Comparison of ENCODE assay signal across 1 cellular context in the genomic region with DNA sequence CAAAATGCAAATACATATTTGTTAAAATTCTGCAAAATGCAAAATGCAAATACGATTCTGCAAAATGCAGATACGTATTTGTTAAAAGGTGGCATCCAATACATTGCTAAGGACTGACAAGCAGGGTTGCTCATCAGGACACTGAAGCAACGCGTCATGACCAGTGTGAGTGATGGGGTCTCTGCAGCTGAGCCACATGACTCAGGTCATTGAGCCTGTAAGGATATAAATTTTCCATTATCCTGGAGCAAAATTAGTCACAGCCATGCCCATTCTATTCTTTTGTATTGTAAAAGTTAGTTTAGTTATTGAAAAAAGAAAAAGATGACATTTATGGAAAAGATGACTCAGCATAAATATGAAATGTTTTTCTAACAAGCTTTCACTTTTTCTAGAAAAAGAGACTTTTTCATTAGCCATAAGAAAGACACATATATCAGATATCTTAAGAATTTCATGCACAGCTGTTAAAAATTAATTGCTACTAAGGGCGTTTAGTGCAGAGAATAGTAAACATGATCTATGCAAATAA.
A peak's percentile ranks its signal among the peaks of the same experiment; 100 is the strongest.
TF ChIP-seq lines count a peak whose summit lies in the region.

No MANE protein-coding gene starts in this region.

TF ChIP-seq in HepG2, 621 proteins besides CTCF, POLR2A, EP300 and RAD21 (continued from another document):
- TF ChIP-seq, protein P1, sequence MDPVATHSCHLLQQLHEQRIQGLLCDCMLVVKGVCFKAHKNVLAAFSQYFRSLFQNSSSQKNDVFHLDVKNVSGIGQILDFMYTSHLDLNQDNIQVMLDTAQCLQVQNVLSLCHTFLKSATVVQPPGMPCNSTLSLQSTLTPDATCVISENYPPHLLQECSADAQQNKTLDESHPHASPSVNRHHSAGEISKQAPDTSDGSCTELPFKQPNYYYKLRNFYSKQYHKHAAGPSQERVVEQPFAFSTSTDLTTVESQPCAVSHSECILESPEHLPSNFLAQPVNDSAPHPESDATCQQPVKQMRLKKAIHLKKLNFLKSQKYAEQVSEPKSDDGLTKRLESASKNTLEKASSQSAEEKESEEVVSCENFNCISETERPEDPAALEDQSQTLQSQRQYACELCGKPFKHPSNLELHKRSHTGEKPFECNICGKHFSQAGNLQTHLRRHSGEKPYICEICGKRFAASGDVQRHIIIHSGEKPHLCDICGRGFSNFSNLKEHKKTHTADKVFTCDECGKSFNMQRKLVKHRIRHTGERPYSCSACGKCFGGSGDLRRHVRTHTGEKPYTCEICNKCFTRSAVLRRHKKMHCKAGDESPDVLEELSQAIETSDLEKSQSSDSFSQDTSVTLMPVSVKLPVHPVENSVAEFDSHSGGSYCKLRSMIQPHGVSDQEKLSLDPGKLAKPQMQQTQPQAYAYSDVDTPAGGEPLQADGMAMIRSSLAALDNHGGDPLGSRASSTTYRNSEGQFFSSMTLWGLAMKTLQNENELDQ (CRISPR knock-in tag; IDR thresholded peaks at IDR 0.05; ENCODE audit: borderline replicate concordance) = no peak
- TF ChIP-seq, protein P2, sequence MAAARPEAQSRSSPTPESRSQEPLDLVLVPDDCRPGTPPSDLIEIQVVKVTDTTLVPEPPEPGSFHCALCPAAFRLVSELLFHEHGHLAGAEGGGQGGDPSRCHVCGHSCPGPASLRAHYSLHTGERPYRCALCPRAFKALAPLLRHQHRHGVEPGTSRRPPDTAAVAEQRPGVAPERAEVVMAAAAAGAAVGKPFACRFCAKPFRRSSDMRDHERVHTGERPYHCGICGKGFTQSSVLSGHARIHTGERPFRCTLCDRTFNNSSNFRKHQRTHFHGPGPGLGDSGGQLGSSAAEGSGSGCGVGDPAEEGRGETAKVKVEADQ (CRISPR knock-in tag; IDR thresholded peaks at IDR 0.05; ENCODE audit: borderline replicate concordance) = no peak
- TF ChIP-seq MAFF (IDR thresholded peaks at IDR 0.05; ENCODE audit: low read depth, low read length) = peak; percentile 96
- TF ChIP-seq ZNF850 (CRISPR knock-in tag; conservative IDR thresholded peaks at IDR 0.05) = no peak
- no peak for TF ChIP-seq ZNF20 (CRISPR knock-in tag; IDR thresholded peaks at IDR 0.05)
- TF ChIP-seq, protein P3, sequence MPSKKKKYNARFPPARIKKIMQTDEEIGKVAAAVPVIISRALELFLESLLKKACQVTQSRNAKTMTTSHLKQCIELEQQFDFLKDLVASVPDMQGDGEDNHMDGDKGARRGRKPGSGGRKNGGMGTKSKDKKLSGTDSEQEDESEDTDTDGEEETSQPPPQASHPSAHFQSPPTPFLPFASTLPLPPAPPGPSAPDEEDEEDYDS (CRISPR knock-in tag; IDR thresholded peaks at IDR 0.05) = no peak
- TF ChIP-seq, protein P4, sequence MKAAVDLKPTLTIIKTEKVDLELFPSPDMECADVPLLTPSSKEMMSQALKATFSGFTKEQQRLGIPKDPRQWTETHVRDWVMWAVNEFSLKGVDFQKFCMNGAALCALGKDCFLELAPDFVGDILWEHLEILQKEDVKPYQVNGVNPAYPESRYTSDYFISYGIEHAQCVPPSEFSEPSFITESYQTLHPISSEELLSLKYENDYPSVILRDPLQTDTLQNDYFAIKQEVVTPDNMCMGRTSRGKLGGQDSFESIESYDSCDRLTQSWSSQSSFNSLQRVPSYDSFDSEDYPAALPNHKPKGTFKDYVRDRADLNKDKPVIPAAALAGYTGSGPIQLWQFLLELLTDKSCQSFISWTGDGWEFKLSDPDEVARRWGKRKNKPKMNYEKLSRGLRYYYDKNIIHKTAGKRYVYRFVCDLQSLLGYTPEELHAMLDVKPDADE (CRISPR knock-in tag; IDR thresholded peaks at IDR 0.05) = no peak
- no peak for TF ChIP-seq SMARCC2 (IDR thresholded peaks at IDR 0.05)
- no peak for TF ChIP-seq GABPA (IDR thresholded peaks at IDR 0.05; ENCODE audit: low read depth, low read length)
- no peak for TF ChIP-seq GABPA (CRISPR knock-in tag; IDR thresholded peaks at IDR 0.05; ENCODE audit: low read depth)
- TF ChIP-seq SYNCRIP (IDR thresholded peaks at IDR 0.05; ENCODE audit: insufficient read depth, low read depth, low read length) = no peak
- peak; percentile 95 to 98 for TF ChIP-seq MAFK (conservative IDR thresholded peaks at IDR 0.05 in 1 of 2, IDR thresholded peaks at IDR 0.05 in 1 of 2; ENCODE audit: low read length in 2 of 2)
